8 cellular contexts compared by ENCODE assay signal in genomic region chr15:72342385-72342784, GRCh38.
DNase-seq lines count a peak whose midpoint lies in the region; ATAC-seq and TF ChIP-seq lines count a peak whose summit lies in the region.
"Had no signal": no experiment of that assay in that cellular context is flagged by ENCODE, and none has a peak within 500 bp of the region (broad histone marks: within the 10 kb centered on the region; RNA-seq: fewer than 3 reads in every experiment).

No MANE protein-coding gene starts in this region.

- H3K79me2 ChIP-seq in Loucy (ENCODE audit: insufficient read depth, low read length), result no peaks in the 10 kb centered on the region

- H4K20me1 ChIP-seq in Loucy (ENCODE audit: insufficient read depth, low read length, poor library complexity, severe bottlenecking), result no peaks in the 10 kb centered on the region

- H3K9me2 ChIP-seq in Loucy (replicated peaks; ENCODE audit: low read depth, low read length), result no peaks in the 10 kb centered on the region

- H3K27me3 ChIP-seq in Loucy (ENCODE audit: insufficient read depth, low read length, poor library complexity, severe bottlenecking), result no peaks in the 10 kb centered on the region
- H3K27me3 ChIP-seq: pancreas had no signal

- H3K36me3 ChIP-seq in Loucy (ENCODE audit: insufficient read depth, low read length), result peaks cover 22% of the 10 kb centered on the region; the same call in 1 of the 2 replicates

- DNase-seq in GDM1 (lab: John Stamatoyannopoulos, UW) (peak; percentile 24), kidney tubule cell (ENCODE audit: low spot score) (peak; percentile 34), Ammon's horn (ENCODE audit: low spot score) (no peak)
- peak; percentile 42 to 44 for DNase-seq in activated T-cell treated with anti-CD3 and anti-CD28 coated beads, Interleukin-2, amount 50 U/mL, for 48 hours
- DNase-seq: pancreas had no signal

- H3K4me1 ChIP-seq in Loucy (ENCODE audit: insufficient read depth, low read length, poor library complexity, severe bottlenecking), result no peaks in the 10 kb centered on the region
- H3K4me1 ChIP-seq: pancreas had no signal

- H3K9ac ChIP-seq in Loucy (ENCODE audit: low read depth, low read length, poor library complexity, severe bottlenecking), result no peak overlapping the region

- no peaks in the 10 kb centered on the region for H3K9me3 ChIP-seq in Loucy (ENCODE audit: insufficient read depth, low read depth, low read length)
- H3K9me3 ChIP-seq: pancreas had no signal

- no peak overlapping the region for H2AFZ ChIP-seq in Loucy (ENCODE audit: low read length)

- peak; percentile 76 for TF ChIP-seq CTCF in Loucy (conservative IDR thresholded peaks at IDR 0.05; ENCODE audit: low read length)

- no peak overlapping the region for H3K4me3 ChIP-seq in Loucy (ENCODE audit: low read length, poor library complexity, severe bottlenecking)
- H3K4me3 ChIP-seq: pancreas had no signal

- H3K4me2 ChIP-seq in Loucy (ENCODE audit: low read depth, low read length, poor library complexity, severe bottlenecking), result no peak overlapping the region

- no peaks in the 10 kb centered on the region for H3F3A ChIP-seq in Loucy (ENCODE audit: low read depth)

- ATAC-seq in GM21381 (IDR thresholded peaks at IDR 0.05; ENCODE audit: unreplicated experiment) (no peak), GM19397 (IDR thresholded peaks at IDR 0.05; ENCODE audit: unreplicated experiment) (no peak)
